ENCODE assay signal across 9 cellular contexts in the genomic region with DNA sequence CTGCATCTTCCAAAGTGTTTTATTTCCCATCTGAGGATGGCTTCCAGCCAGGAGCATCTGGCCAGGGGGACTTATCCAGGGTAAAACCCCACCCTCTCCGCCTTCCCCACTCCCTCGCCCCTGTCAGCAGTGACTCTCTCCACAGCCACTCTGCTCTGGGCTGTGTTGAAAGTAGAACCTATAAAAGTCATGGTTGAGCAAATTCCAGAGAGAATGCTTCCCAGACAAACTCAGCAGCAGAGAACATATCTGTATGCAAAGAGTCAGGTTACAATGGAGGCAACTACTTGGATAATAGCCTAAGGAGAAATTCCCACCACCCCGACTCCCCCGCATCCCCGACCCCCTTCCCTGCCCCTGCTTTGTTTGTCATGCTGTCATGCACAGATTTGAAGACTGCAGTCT.
DNase-seq lines count a peak whose midpoint lies in the region; ATAC-seq and TF ChIP-seq lines count a peak whose summit lies in the region.
"Had no signal": no experiment of that assay in that cellular context is flagged by ENCODE, and none has a peak within 500 bp of the region (broad histone marks: within the 10 kb centered on the region; RNA-seq: fewer than 3 reads in every experiment).

No MANE protein-coding gene starts in this region.

- TF ChIP-seq CTCF in DOHH2 (IDR thresholded peaks at IDR 0.05; ENCODE audit: low read depth, low read length, poor library complexity, severe bottlenecking) (no peak), omental fat pad (IDR thresholded peaks at IDR 0.05) (no peak)

- H3K9me2 ChIP-seq in DOHH2 (replicated peaks; ENCODE audit: control insufficient read depth, low read length): no peaks in the 10 kb centered on the region

- peaks cover 80% of the 10 kb centered on the region for H3K79me2 ChIP-seq in DOHH2 (ENCODE audit: control insufficient read depth, low read length)

- no peaks in the 10 kb centered on the region for H3K27me3 ChIP-seq in DOHH2 (ENCODE audit: control insufficient read depth, low read length)
- H3K27me3 ChIP-seq: testis had no signal

- DNase-seq in NCI-H187 treated with DMSO at 0.1 percent for 48 hours (lab: John Stamatoyannopoulos, UW): peak; percentile 80
- DNase-seq in brain pericyte (ENCODE audit: low read depth, low spot score): peak; percentile 39
- no peak for DNase-seq in omental fat pad (ENCODE audit: low spot score)
- no peak for DNase-seq in OCI-M1 (lab: John Stamatoyannopoulos, UW)
- DNase-seq: testis had no signal

- 0 out of 2 replicates have a peak overlapping the region, but pooled peaks have one; percentile 87 for H3K27ac ChIP-seq in DOHH2 (ENCODE audit: low read depth, low read length)
- H3K27ac ChIP-seq: testis had no signal

- ATAC-seq in omental fat pad (ENCODE audit: low FRiP score) (peak; percentile 21), GM18861 (IDR thresholded peaks at IDR 0.05; ENCODE audit: unreplicated experiment) (no peak), GM19023 (IDR thresholded peaks at IDR 0.05; ENCODE audit: unreplicated experiment) (no peak), HG03025 (IDR thresholded peaks at IDR 0.05; ENCODE audit: low FRiP score, unreplicated experiment) (no peak)

- H3K9me3 ChIP-seq in DOHH2 (ENCODE audit: control insufficient read depth, insufficient read depth, low read length): no peaks in the 10 kb centered on the region
- H3K9me3 ChIP-seq: testis had no signal

- H3F3A ChIP-seq in DOHH2 (ENCODE audit: control insufficient read depth, insufficient read depth): peaks cover 32% of the 10 kb centered on the region

- peaks cover 22% of the 10 kb centered on the region for H3K36me3 ChIP-seq in DOHH2 (ENCODE audit: control insufficient read depth, low read length)

- H3K4me1 ChIP-seq in DOHH2 (ENCODE audit: control insufficient read depth, low read length): peaks cover 88% of the 10 kb centered on the region

- H4K20me1 ChIP-seq in DOHH2 (ENCODE audit: control insufficient read depth, insufficient read depth, low read depth, low read length): no peaks in the 10 kb centered on the region

- peak overlapping the region; percentile 19 for H3K4me2 ChIP-seq in DOHH2 (ENCODE audit: low read length)

- H3K4me3 ChIP-seq in DOHH2 (ENCODE audit: low read length): no peak overlapping the region
- H3K4me3 ChIP-seq: testis had no signal

Comparison
In these comparisons a context has a peak if more than half of its experiments do, and no peak if none do; other contexts are left out.
1. DNase-seq: peak in NCI-H187 treated with DMSO at 0.1 percent for 48 hours (single experiment) and brain pericyte (single experiment); none in omental fat pad (single experiment) and OCI-M1 (single experiment).